ENCODE assay signal across 30 cellular contexts in genomic region chr2:223545830-223546229, GRCh38. TPM values are rescaled to one million over a fixed set of nuclear protein-coding genes. Genes with fewer than 3 reads are reported as not detected.
DNase-seq lines count a peak whose midpoint lies in the region; ATAC-seq and TF ChIP-seq lines count a peak whose summit lies in the region.
"Had no signal": no experiment of that assay in that cellular context is flagged by ENCODE, and none has a peak within 500 bp of the region (broad histone marks: within the 10 kb centered on the region; RNA-seq: fewer than 3 reads in every experiment).

No MANE protein-coding gene starts in this region.

- H3K4me3 ChIP-seq in BE2C (ENCODE audit: low read depth, low read length) (no peak overlapping the region), upper lobe of left lung (no peak overlapping the region)
- H3K4me3 ChIP-seq: BLaER1 treated with 17β-estradiol and CSF1 and Interleukin-3, amounts not matched to agents 10 nM and 100 nM; hepatocyte; pancreas; spleen; suprapubic skin; vagina had no signal

- no peaks in the 10 kb centered on the region for H3K9me3 ChIP-seq in BE2C
- no peaks in the 10 kb centered on the region for H3K9me3 ChIP-seq in upper lobe of left lung
- H3K9me3 ChIP-seq: BLaER1 treated with 17β-estradiol and CSF1 and Interleukin-3, amounts not matched to agents 10 nM and 100 nM; Caco-2; pancreas; spleen; suprapubic skin; vagina had no signal

- 33 to 39% methylated on average over 2 of the region's 2 CpGs for WGBS in upper lobe of left lung, 2 donors

- ATAC-seq in upper lobe of left lung (ENCODE audit: low FRiP score in 2 of 2): no peak
- ATAC-seq: activated CD4-positive, CD25-positive, alpha-beta regulatory T cell treated with anti-CD3 and anti-CD28 coated beads, Interleukin-2, amount 50 U/mL, for 24 hours; activated CD8-positive, alpha-beta T cell treated with anti-CD3 and anti-CD28 coated beads for 36 hours; activated naive CD8-positive, alpha-beta T cell treated with anti-CD3 and anti-CD28 coated beads, Interleukin-2, amount 50 U/mL, for 24 hours; left ventricle myocardium superior; natural killer cell treated with Interleukin-12 subunit alpha and Interleukin-12 subunit beta and Interleukin-15 and Interleukin-18, amount 100 ng/mL, for 72 hours; stimulated activated naive B cell treated with anti-CD40 and anti-IgM and Interleukin-4, amounts not matched to agents 10 μg/mL and 1 μg/mL and 100 μg/mL, for 72 hours had no signal

- TF ChIP-seq POLR2A in upper lobe of left lung (IDR thresholded peaks at IDR 0.05): no peak

- TF ChIP-seq EP300 in upper lobe of left lung (IDR thresholded peaks at IDR 0.05): no peak

- TF ChIP-seq CTCF in BE2C (IDR thresholded peaks at IDR 0.05; ENCODE audit: low read depth, low read length) (no peak), upper lobe of left lung (IDR thresholded peaks at IDR 0.05) (no peak)

- CTCF ChIA-PET in HEK293T (lab: Yijun Ruan, JAX): no interaction called here

- no peak overlapping the region for H3K27ac ChIP-seq in upper lobe of left lung
- H3K27ac ChIP-seq: BLaER1 treated with 17β-estradiol and CSF1 and Interleukin-3, amounts not matched to agents 10 nM and 100 nM; epithelial cell of prostate; hepatocyte; pancreas; spleen; suprapubic skin; vagina had no signal

- H3K27me3 ChIP-seq in BE2C (no peaks in the 10 kb centered on the region), upper lobe of left lung (no peaks in the 10 kb centered on the region)
- H3K27me3 ChIP-seq: BLaER1 treated with 17β-estradiol and CSF1 and Interleukin-3, amounts not matched to agents 10 nM and 100 nM; hepatocyte; spleen; vagina had no signal

- no peaks in the 10 kb centered on the region for H3K36me3 ChIP-seq in BE2C
- no peaks in the 10 kb centered on the region for H3K36me3 ChIP-seq in upper lobe of left lung
- H3K36me3 ChIP-seq: BLaER1 treated with 17β-estradiol and CSF1 and Interleukin-3, amounts not matched to agents 10 nM and 100 nM; pancreas; spleen; suprapubic skin; vagina had no signal

- POLR2A ChIA-PET in HEK293T (lab: Yijun Ruan, JAX): no interaction called here

- peaks cover 36% of the 10 kb centered on the region for H3K4me1 ChIP-seq in BE2C
- H3K4me1 ChIP-seq in upper lobe of left lung: no peaks in the 10 kb centered on the region
- H3K4me1 ChIP-seq: pancreas, spleen had no signal

- DNase-seq in BE2C (peak; percentile 36), NCI-H146 treated with DMSO at 0.1 percent for 48 hours (lab: John Stamatoyannopoulos, UW; ENCODE audit: unreplicated experiment) (peak; percentile 50), SK-N-DZ (ENCODE audit: low spot score) (peak; percentile 37), iris pigment epithelial cell (ENCODE audit: low read depth) (peak; percentile 42), upper lobe of left lung (no peak), cerebellar nuclear complex (lab: John Stamatoyannopoulos, UW) (no peak), iPS-NIHi11 (ENCODE audit: low spot score) (no peak), HEK293T (ENCODE audit: extremely low spot score) (no peak)
- DNase-seq: ACHN; activated CD8-positive, alpha-beta T cell treated with anti-CD3 and anti-CD28 coated beads for 36 hours; activated effector memory CD4-positive, alpha-beta T cell treated with anti-CD3 and anti-CD28 coated beads, Interleukin-2, amount 50 U/mL, for 16 hours; activated naive CD8-positive, alpha-beta T cell treated with anti-CD3 and anti-CD28 coated beads, Interleukin-2, amount 50 U/mL, for 24 hours; Caco-2; EL; foreskin melanocyte; HFFc6; left ventricle myocardium superior; NCI-H524; pancreas; spleen; stimulated activated CD4-positive, alpha-beta T cell treated with anti-CD3 and anti-CD28 coated beads, Interleukin-4, amount 100 ng/mL, for 24 hours; stimulated activated naive B cell treated with anti-CD40 and anti-IgM and Interleukin-4, amounts not matched to agents 10 μg/mL and 1 μg/mL and 100 μg/mL, for 72 hours; T-helper 1 cell had no signal

TF ChIP-seq in HEK293T, 16 proteins besides CTCF, POLR2A, EP300 and RAD21:
- TF ChIP-seq SUZ12 (IDR thresholded peaks at IDR 0.05) (no peak), ELF4 (IDR thresholded peaks at IDR 0.05) (no peak), FOXM1 (IDR thresholded peaks at IDR 0.05; ENCODE audit: borderline replicate concordance) (no peak), PKNOX1 (IDR thresholded peaks at IDR 0.05) (no peak), CTBP1 (IDR thresholded peaks at IDR 0.05; ENCODE audit: borderline replicate concordance) (no peak)

RNA-seq across cellular contexts. Expression of gene SCG2, which starts 56.3 kb away (rescaled TPM):
- polyA plus RNA-seq in BE2C (2012; ENCODE audit: insufficient read depth, insufficient read length, low read depth): 592 TPM
- polyA plus RNA-seq in SK-N-DZ (2014; cell fraction: cytosol; rRNA removed): 54.6 and 64.5 TPM in 2 replicates
- 22.2 and 22.7 TPM in 2 replicates for polyA plus RNA-seq in SK-N-DZ (2014; cell fraction: nucleus; rRNA removed)
- under 1 TPM in 5 of 6 donors, not detected in 1; 0.15 to 0.79 (median 0.44) TPM for total RNA-seq in upper lobe of left lung
- total RNA-seq: activated CD8-positive, alpha-beta T cell treated with anti-CD3 and anti-CD28 coated beads for 36 hours; left ventricle myocardium superior; suprapubic skin had no signal

Comparison
In these comparisons a context has a peak if more than half of its experiments do, and no peak if none do; other contexts are left out.
1. DNase-seq: peak in BE2C (single experiment), NCI-H146 treated with DMSO at 0.1 percent for 48 hours (single experiment), SK-N-DZ (single experiment) and iris pigment epithelial cell (single experiment); none in upper lobe of left lung (0 of 2), cerebellar nuclear complex (0 of 2), iPS-NIHi11 (single experiment) and HEK293T (single experiment).